29 cellular contexts compared by ENCODE assay signal in the genomic region with DNA sequence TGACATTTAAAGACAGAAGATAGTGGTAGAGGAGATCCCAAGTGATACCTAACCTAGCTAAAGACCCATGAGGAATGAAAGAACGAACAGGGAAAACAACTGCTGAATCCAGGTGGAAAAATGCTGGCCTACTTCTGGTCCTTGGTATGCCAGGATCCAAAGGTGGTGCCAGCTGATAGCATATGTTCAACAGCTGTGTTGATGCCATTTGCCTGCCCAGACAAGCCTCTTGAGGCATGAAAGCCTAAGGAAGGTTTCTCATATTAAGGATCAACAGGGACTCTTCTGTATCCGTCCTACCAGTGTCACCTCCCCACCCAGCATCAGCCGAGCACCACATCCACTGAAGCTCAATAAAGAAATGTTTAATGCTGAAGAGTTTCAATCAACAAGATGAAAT.
A peak's percentile ranks its signal among the peaks of the same experiment; 100 is the strongest.
DNase-seq lines count a peak whose midpoint lies in the region; ATAC-seq, FAIRE-seq and TF ChIP-seq lines count a peak whose summit lies in the region.
"Had no signal": no experiment of that assay in that cellular context is flagged by ENCODE, and none has a peak within 500 bp of the region (broad histone marks: within the 10 kb centered on the region; RNA-seq: fewer than 3 reads in every experiment).

No MANE protein-coding gene starts in this region.

- no peak for TF ChIP-seq CTCF in sigmoid colon (IDR thresholded peaks at IDR 0.05)
- TF ChIP-seq CTCF in progenitor cell of endocrine pancreas (IDR thresholded peaks at IDR 0.05; ENCODE audit: unreplicated experiment) = no peak

- no peak overlapping the region for H3K4me3 ChIP-seq in sigmoid colon
- H3K4me3 ChIP-seq: BLaER1, HAP-1, hepatocyte, MG63, SJCRH30 had no signal

- H3K4me3 Mint-ChIP-seq in progenitor cell of endocrine pancreas (ENCODE audit: low read depth) = no peak overlapping the region
- H3K4me3 Mint-ChIP-seq: activated B cell treated with CpG ODN at 0.5 μM for 24 hours; activated CD8-positive, alpha-beta memory T cell treated with anti-CD3 and anti-CD28 coated beads, Interleukin-2, amount 10 ng/mL, durations not matched to agents 7 days and 5 days; activated naive CD8-positive, alpha-beta T cell treated with anti-CD3 and anti-CD28 coated beads, Interleukin-2, amount 50 U/mL, for 24 hours; brain; naive B cell; type B pancreatic cell had no signal

- no peaks in the 10 kb centered on the region for H3K36me3 ChIP-seq in sigmoid colon
- H3K36me3 ChIP-seq: BLaER1, HAP-1, SJCRH30 had no signal

- peaks cover 0 to 63% (median 42%) of the 10 kb centered on the region in 4 donors for H3K4me1 ChIP-seq in sigmoid colon
- H3K4me1 ChIP-seq: HAP-1, SJCRH30 had no signal

- WGBS in sigmoid colon, 2 donors = 90 to 97% methylated on average over 3 of the region's 3 CpGs

- no peaks in the 10 kb centered on the region for H3K27me3 Mint-ChIP-seq in progenitor cell of endocrine pancreas
- H3K27me3 Mint-ChIP-seq: activated B cell treated with CpG ODN at 0.5 μM for 24 hours; activated naive CD8-positive, alpha-beta T cell treated with anti-CD3 and anti-CD28 coated beads, Interleukin-2, amount 50 U/mL, for 24 hours; naive B cell; type B pancreatic cell had no signal

- H3K9me3 ChIP-seq in sigmoid colon = no peaks in the 10 kb centered on the region
- H3K9me3 ChIP-seq: BLaER1, HAP-1, MG63, SJCRH30 had no signal

- peak; percentile 43 for ATAC-seq in esophagus mucosa
- ATAC-seq: activated CD8-positive, alpha-beta memory T cell treated with anti-CD3 and anti-CD28 coated beads, Interleukin-2, amount 10 ng/mL, durations not matched to agents 7 days and 5 days; activated naive CD8-positive, alpha-beta T cell treated with anti-CD3 and anti-CD28 coated beads, Interleukin-2, amount 50 U/mL, for 24 hours; Panc1 had no signal

- H3K27ac ChIP-seq in sigmoid colon = peak overlapping the region in 3 of 4 donors; percentile 72 to 79 (median 73)
- H3K27ac ChIP-seq: BLaER1, hepatocyte, SJCRH30 had no signal

- FAIRE-seq in HTR-8/SVneo (lab: Jason Lieb, UNC) = no peak
- FAIRE-seq: small intestine had no signal

- in situ Hi-C loops in G401 (cut with HindIII; ENCODE audit: low sequenced_read_pairs) = no loop called here

- no peak for TF ChIP-seq EP300 in sigmoid colon (IDR thresholded peaks at IDR 0.05)

- H3K9me3 Mint-ChIP-seq in progenitor cell of endocrine pancreas (ENCODE audit: low read depth) = no peaks in the 10 kb centered on the region
- H3K9me3 Mint-ChIP-seq: activated B cell treated with CpG ODN at 0.5 μM for 24 hours; activated naive CD8-positive, alpha-beta T cell treated with anti-CD3 and anti-CD28 coated beads, Interleukin-2, amount 50 U/mL, for 24 hours; brain; naive B cell; type B pancreatic cell had no signal

- H3K27ac Mint-ChIP-seq in progenitor cell of endocrine pancreas = no peak overlapping the region
- H3K27ac Mint-ChIP-seq: activated B cell treated with CpG ODN at 0.5 μM for 24 hours; activated CD8-positive, alpha-beta memory T cell treated with anti-CD3 and anti-CD28 coated beads, Interleukin-2, amount 10 ng/mL, durations not matched to agents 7 days and 5 days; activated naive CD8-positive, alpha-beta T cell treated with anti-CD3 and anti-CD28 coated beads, Interleukin-2, amount 50 U/mL, for 24 hours had no signal

- TF ChIP-seq POLR2A in sigmoid colon (IDR thresholded peaks at IDR 0.05) = no peak

- H3K27me3 ChIP-seq in sigmoid colon = no peaks in the 10 kb centered on the region
- H3K27me3 ChIP-seq: BLaER1, hepatocyte, MG63, SJCRH30 had no signal

- H3K4me1 Mint-ChIP-seq in progenitor cell of endocrine pancreas (ENCODE audit: low read depth) = peaks cover 17% of the 10 kb centered on the region

- intact Hi-C loops in sigmoid colon (cut with DNase I) = loop anchor here (5.0 to 10.0 kb wide), 2 partner anchors 122 to 231 kb away; no protein-coding TSS in a partner anchor

- DNase-seq in G401 (ENCODE audit: low spot score) = peak; percentile 10
- DNase-seq in NCI-H2171 (lab: John Stamatoyannopoulos, UW) = peak; percentile 71
- no peak for DNase-seq in sigmoid colon
- DNase-seq in progenitor cell of endocrine pancreas (ENCODE audit: low spot score, unreplicated experiment) = no peak
- DNase-seq in NCI-H69 (lab: John Stamatoyannopoulos, UW) = no peak
- no peak for DNase-seq in HTR-8/SVneo (ENCODE audit: insufficient read length, low spot score)
- DNase-seq: activated B cell treated with CpG ODN at 0.5 μM for 24 hours; activated CD8-positive, alpha-beta memory T cell treated with anti-CD3 and anti-CD28 coated beads, Interleukin-2, amount 10 ng/mL, durations not matched to agents 7 days and 5 days; activated naive CD8-positive, alpha-beta T cell treated with anti-CD3 and anti-CD28 coated beads, Interleukin-2, amount 50 U/mL, for 24 hours; activated T-cell treated with anti-CD3 and anti-CD28 coated beads, Interleukin-2, amount 50 U/mL, for 48 hours; DMS53; effector CD8-positive, alpha-beta T cell; foreskin melanocyte; GF-D8; KBM-7; MG63; naive B cell; NCI-H146; NCI-H526; SJCRH30; small intestine; stimulated activated CD8-positive, alpha-beta memory T cell treated with anti-CD3 and anti-CD28 coated beads, Interleukin-4, amount 100 ng/mL, for 48 hours had no signal

- H3K36me3 Mint-ChIP-seq in progenitor cell of endocrine pancreas (ENCODE audit: insufficient read depth) = no peaks in the 10 kb centered on the region
- H3K36me3 Mint-ChIP-seq: activated CD8-positive, alpha-beta memory T cell treated with anti-CD3 and anti-CD28 coated beads, Interleukin-2, amount 10 ng/mL, durations not matched to agents 7 days and 5 days; brain; naive B cell; type B pancreatic cell had no signal

Comparison
In these comparisons a context has a peak if more than half of its experiments do, and no peak if none do; other contexts are left out.
1. DNase-seq: peak in G401 (single experiment) and NCI-H2171 (single experiment); none in sigmoid colon (single experiment), progenitor cell of endocrine pancreas (single experiment), NCI-H69 (single experiment) and HTR-8/SVneo (single experiment).